ENCODE assay signal across 15 cellular contexts in genomic region chr11:70646272-70647049, GRCh38.
A peak's percentile ranks its signal among the peaks of the same experiment; 100 is the strongest.
DNase-seq lines count a peak whose midpoint lies in the region; ATAC-seq and TF ChIP-seq lines count a peak whose summit lies in the region.
"Had no signal": no experiment of that assay in that cellular context is flagged by ENCODE, and none has a peak within 500 bp of the region (broad histone marks: within the 10 kb centered on the region; RNA-seq: fewer than 3 reads in every experiment).

No MANE protein-coding gene starts in this region.

- H3K4me3 ChIP-seq in neuronal stem cell (ENCODE audit: low read length in 2 of 2) (no peak overlapping the region), heart right ventricle (no peak overlapping the region)
- H3K4me3 ChIP-seq: BLaER1 had no signal

- DNase-seq in H9: no peak
- DNase-seq in WTC11 (ENCODE audit: low spot score): no peak
- DNase-seq in neuronal stem cell (ENCODE audit: low spot score): no peak
- DNase-seq in medulla oblongata (ENCODE audit: extremely low spot score): no peak
- DNase-seq in AG08396 (ENCODE audit: low spot score): no peak
- DNase-seq in heart right ventricle: no peak
- DNase-seq: Calu3; CD4-positive, alpha-beta memory T cell; DMS79 treated with DMSO at 0.1 percent for 48 hours; GF-D8; HCEC 1CT; HFFc6 had no signal

- H3K9me3 ChIP-seq in H9 (ENCODE audit: control insufficient read depth, low read depth, low read length) (no peaks in the 10 kb centered on the region), neuronal stem cell (replicated peaks in 1 of 2; ENCODE audit: control insufficient read depth in 2 of 2, insufficient read depth in 1 of 2, low read depth in 1 of 2, low read length in 2 of 2) (no peaks in the 10 kb centered on the region), heart right ventricle (no peaks in the 10 kb centered on the region)
- H3K9me3 ChIP-seq: BLaER1 had no signal

- WGBS in H9 (ENCODE audit: extremely low coverage, insufficient read length, low lambda C conversion rate): no CpG with 5 or more reads among the region's 6 CpGs
- no CpG with 5 or more reads among the region's 6 CpGs for WGBS in neuronal stem cell (ENCODE audit: extremely low coverage in 2 of 2, insufficient read length in 2 of 2, insufficient replicate concordance in 1 of 2), 2 donors
- WGBS in heart right ventricle, 2 donors: 77% methylated on average over 6 of the region's 6 CpGs

- no peak overlapping the region for H2BK20ac ChIP-seq in H9 (ENCODE audit: low read depth, low read length, poor library complexity, severe bottlenecking)

- H3K27me3 Mint-ChIP-seq in H9 (ENCODE audit: low read depth) (peaks cover 7% of the 10 kb centered on the region), WTC11 (ENCODE audit: low read depth) (no peaks in the 10 kb centered on the region)

- no peaks in the 10 kb centered on the region for H3K36me3 ChIP-seq in neuronal stem cell (replicated peaks in 1 of 2; ENCODE audit: control insufficient read depth in 2 of 2, insufficient read depth in 2 of 2, low read length in 2 of 2)
- no peaks in the 10 kb centered on the region for H3K36me3 ChIP-seq in heart right ventricle
- H3K36me3 ChIP-seq: BLaER1 had no signal

- H3K27me3 ChIP-seq in H9 (ENCODE audit: insufficient read depth, low read length) (no peaks in the 10 kb centered on the region), neuronal stem cell (ENCODE audit: control insufficient read depth in 3 of 3, insufficient read depth in 3 of 3, low read depth in 1 of 3, low read length in 3 of 3) (no peaks in the 10 kb centered on the region), heart right ventricle (peaks cover 0 to 56% (median 32%) of the 10 kb centered on the region in 7 donors)

- H3K23me2 ChIP-seq in H9 (ENCODE audit: insufficient read length, low read depth, low read length, poor library complexity, severe bottlenecking): no peaks in the 10 kb centered on the region

- H3K56ac ChIP-seq in H9 (ENCODE audit: insufficient read length, low read depth, low read length): no peak overlapping the region

- H2BK15ac ChIP-seq in H9 (ENCODE audit: low read depth, low read length) (no peak overlapping the region), neuronal stem cell (ENCODE audit: low read length) (peak overlapping the region; percentile 19)

- peaks cover 71 to 75% of the 10 kb centered on the region in 2 experiments for H3K4me1 Mint-ChIP-seq in H9
- H3K4me1 Mint-ChIP-seq in WTC11: peaks cover 81% of the 10 kb centered on the region
- H3K4me1 Mint-ChIP-seq: CD4-positive, alpha-beta memory T cell had no signal

- no peak overlapping the region for H3K9ac ChIP-seq in H9 (ENCODE audit: extremely low read depth, insufficient read length, low read length)
- H3K9ac ChIP-seq in neuronal stem cell (ENCODE audit: low read depth, low read length, poor library complexity): no peak overlapping the region
- H3K9ac ChIP-seq: BLaER1, KMS-11 had no signal

- peaks cover 0 to 6% (median 0%) of the 10 kb centered on the region in 3 experiments; a peak in 2 of 7 replicates for H3K36me3 Mint-ChIP-seq in H9 (ENCODE audit: insufficient read depth in 1 of 3, low read depth in 3 of 3)
- H3K36me3 Mint-ChIP-seq in WTC11: no peaks in the 10 kb centered on the region
- H3K36me3 Mint-ChIP-seq: CD14-positive monocyte; CD4-positive, alpha-beta memory T cell had no signal

- H3K27ac Mint-ChIP-seq in H9 (peak overlapping the region in 2 of 3 experiments; percentile 87 to 94; a peak in 4 of 7 replicates), WTC11 (peak overlapping the region; percentile 96)
- H3K27ac Mint-ChIP-seq: CD4-positive, alpha-beta memory T cell; HFFc6 had no signal

- H3T11ph ChIP-seq in H9 (ENCODE audit: low read length): no peak overlapping the region

- no peaks in the 10 kb centered on the region; the same call in 1 of the 2 replicates for H3K79me2 ChIP-seq in H9 (ENCODE audit: insufficient read depth, low read length)

- peak overlapping the region; percentile 2 for H2AK5ac ChIP-seq in H9 (ENCODE audit: insufficient read length, low read length)
- peak overlapping the region; percentile 27 for H2AK5ac ChIP-seq in neuronal stem cell (ENCODE audit: low read depth, low read length)

- H3K18ac ChIP-seq in H9 (ENCODE audit: insufficient read length, low read depth, low read length) (no peak overlapping the region), neuronal stem cell (ENCODE audit: low read length) (peak overlapping the region; percentile 13)

- peaks cover 40% of the 10 kb centered on the region for H3K4me1 ChIP-seq in H9 (ENCODE audit: insufficient read depth, low read length)
- H3K4me1 ChIP-seq in neuronal stem cell (ENCODE audit: control insufficient read depth in 2 of 2, insufficient read depth in 1 of 2, low read depth in 1 of 2, low read length in 2 of 2): peaks cover 14 to 18% of the 10 kb centered on the region in 2 donors
- H3K4me1 ChIP-seq in heart right ventricle: no peaks in the 10 kb centered on the region

- H3K14ac ChIP-seq in H9 (ENCODE audit: insufficient read depth, low read length) (no peak overlapping the region), neuronal stem cell (ENCODE audit: low read length) (no peak overlapping the region)

- H4K91ac ChIP-seq in H9 (ENCODE audit: insufficient read length, low read depth, low read length) (no peak overlapping the region), neuronal stem cell (ENCODE audit: low read depth, low read length, poor library complexity) (no peak overlapping the region)

- CTCF ChIA-PET in WTC11 (lab: Charles Lee): interaction anchor here (0.7 to 1.7 kb wide), 7 partner anchors 9 to 135 kb away, joined by 3 to 6 read pairs (median 3); no protein-coding TSS in a partner anchor

- H4K8ac ChIP-seq in H9 (replicated peaks; ENCODE audit: insufficient read length, low read depth, low read length): no peak overlapping the region
- H4K8ac ChIP-seq in neuronal stem cell (ENCODE audit: low read depth, low read length): no peak overlapping the region

- no peak for TF ChIP-seq CTCF in H9 (conservative IDR thresholded peaks at IDR 0.05)
- TF ChIP-seq CTCF in WTC11 (IDR thresholded peaks at IDR 0.05): no peak
- TF ChIP-seq CTCF in heart right ventricle (IDR thresholded peaks at IDR 0.05): no peak

- no peak overlapping the region for H2BK12ac ChIP-seq in H9 (ENCODE audit: insufficient read length, low read depth, low read length)
- H2BK12ac ChIP-seq in neuronal stem cell (ENCODE audit: low read length): no peak overlapping the region

- POLR2A ChIA-PET in WTC11 (lab: Charles Lee): no interaction called here

- H3K4me2 ChIP-seq in H9 (ENCODE audit: insufficient read depth, insufficient read length, low read length): peak overlapping the region; percentile 60
- H3K4me2 ChIP-seq in neuronal stem cell (ENCODE audit: insufficient read depth, low read length, poor library complexity, severe bottlenecking): no peak overlapping the region
- H3K4me2 ChIP-seq: BLaER1, KMS-11 had no signal

- H3K27ac ChIP-seq in H9 (ENCODE audit: insufficient read length, low read depth, low read length): peak overlapping the region; percentile 70
- H3K27ac ChIP-seq in neuronal stem cell (replicated peaks; ENCODE audit: low read length): no peak overlapping the region
- no peak overlapping the region for H3K27ac ChIP-seq in heart right ventricle
- H3K27ac ChIP-seq: BLaER1, KMS-11 had no signal

- H2BK120ac ChIP-seq in H9 (ENCODE audit: low read depth, low read length, poor library complexity, severe bottlenecking): no peak overlapping the region
- no peak overlapping the region for H2BK120ac ChIP-seq in neuronal stem cell (ENCODE audit: low read depth, low read length)

- H3K9me3 Mint-ChIP-seq in H9 (no peaks in the 10 kb centered on the region), WTC11 (no peaks in the 10 kb centered on the region)

- H2AFZ ChIP-seq in H9 (ENCODE audit: low read length): no peak overlapping the region
- no peak overlapping the region for H2AFZ ChIP-seq in neuronal stem cell (ENCODE audit: low read length)

- ATAC-seq in WTC11 (no peak), heart right ventricle (no peak)

- H2BK5ac ChIP-seq in H9 (ENCODE audit: insufficient read length, low read length) (no peak overlapping the region), neuronal stem cell (ENCODE audit: low read length) (no peak overlapping the region)

- no peak overlapping the region for H4K5ac ChIP-seq in H9 (ENCODE audit: insufficient read length, low read depth, low read length)

- H3K23ac ChIP-seq in H9 (ENCODE audit: insufficient read length, low read depth, low read length) (no peak overlapping the region), neuronal stem cell (ENCODE audit: low read depth, low read length, poor library complexity) (no peak overlapping the region)

- H3K4ac ChIP-seq in H9 (ENCODE audit: low read depth, low read length) (no peak overlapping the region), neuronal stem cell (ENCODE audit: low read length) (no peak overlapping the region)

- H3K4me3 Mint-ChIP-seq in H9 (peak overlapping the region in 1 of 2 experiments; percentile 59; a peak in 2 of 5 replicates), WTC11 (peak overlapping the region; percentile 42)
- H3K4me3 Mint-ChIP-seq: CD14-positive monocyte; CD4-positive, alpha-beta memory T cell; HFFc6 had no signal

- H3K79me1 ChIP-seq in H9 (ENCODE audit: insufficient read depth, low read depth, low read length, poor library complexity, severe bottlenecking) (no peaks in the 10 kb centered on the region), neuronal stem cell (ENCODE audit: low read depth, low read length) (no peaks in the 10 kb centered on the region)

- intact Hi-C loops in heart right ventricle (cut with DNase I): no loop called here

- H4K20me1 ChIP-seq in H9 (ENCODE audit: control insufficient read depth, insufficient read depth, insufficient read length): no peaks in the 10 kb centered on the region

TF ChIP-seq in WTC11, 78 proteins besides CTCF, POLR2A, EP300 and RAD21 (continues in another document):
- TF ChIP-seq GABPB1 (CRISPR knock-in tag; IDR thresholded peaks at IDR 0.05) (no peak), ZNF232 (CRISPR knock-in tag; IDR thresholded peaks at IDR 0.05) (no peak), CDX4 (CRISPR knock-in tag; IDR thresholded peaks at IDR 0.05; ENCODE audit: borderline replicate concordance) (no peak), HMGA2 (CRISPR knock-in tag; IDR thresholded peaks at IDR 0.05) (0 out of 2 replicates have a peak, but pooled peaks have one; percentile 22)
